ENCODE assay signal across 20 cellular contexts in genomic region chr6:125968493-125968892, GRCh38. TPM values are rescaled to one million over a fixed set of nuclear protein-coding genes. Genes with fewer than 3 reads are reported as not detected.
DNase-seq lines count a peak whose midpoint lies in the region; ATAC-seq and TF ChIP-seq lines count a peak whose summit lies in the region.
"Had no signal": no experiment of that assay in that cellular context is flagged by ENCODE, and none has a peak within 500 bp of the region (broad histone marks: within the 10 kb centered on the region; RNA-seq: fewer than 3 reads in every experiment).

No MANE protein-coding gene starts in this region.

- no peak for DNase-seq in stimulated activated naive CD8-positive, alpha-beta T cell treated with anti-CD3 and anti-CD28 coated beads, Interleukin-15, amount 100 ng/mL, for 72 hours
- DNase-seq in activated B cell treated with CpG ODN at 0.5 μM for 24 hours (no peak), posterior cingulate gyrus (no peak), right cardiac atrium (no peak), posterior vena cava (ENCODE audit: low spot score) (no peak), amniotic stem cell (lab: John Stamatoyannopoulos, UW) (no peak)
- DNase-seq: DND-41, GDM1, HFFc6, NCI-H1417 treated with DMSO at 0.1 percent for 48 hours, NCI-H2171 treated with DMSO at 0.1 percent for 48 hours, NCI-H446 treated with DMSO at 0.1 percent for 48 hours, PC-3, SW 1271 had no signal

- POLR2A ChIA-PET in activated B cell treated with CpG ODN at 0.5 μM for 24 hours (lab: Charles Lee) = interaction anchor here (1.0 to 1.2 kb wide), 2 partner anchors 11 to 12 kb away, joined by 3 to 5 read pairs; partner anchors contain the start of gene HINT3

- CTCF ChIA-PET in activated B cell treated with CpG ODN at 0.5 μM for 24 hours (lab: Charles Lee) = interaction anchor here (2.5 to 2.7 kb wide), 2 partner anchors 11 to 178 kb away, joined by 8 to 12 read pairs; partner anchors contain the start of genes HINT3 and NCOA7

- peaks cover 36% of the 10 kb centered on the region for H3K36me3 Mint-ChIP-seq in stimulated activated naive CD8-positive, alpha-beta T cell treated with anti-CD3 and anti-CD28 coated beads, Interleukin-15, Interleukin-2, amounts not matched to agents 100 ng/mL and 50 ng/mL, for 24 hours (ENCODE audit: low read depth)
- peaks cover 50% of the 10 kb centered on the region for H3K36me3 Mint-ChIP-seq in activated B cell treated with CpG ODN at 0.5 μM for 24 hours (ENCODE audit: low read depth)

- TF ChIP-seq CTCF in activated B cell treated with CpG ODN at 0.5 μM for 24 hours (IDR thresholded peaks at IDR 0.05) = no peak

- no peaks in the 10 kb centered on the region for H3K27me3 ChIP-seq in right cardiac atrium (ENCODE audit: control insufficient read depth, insufficient read depth)
- H3K27me3 ChIP-seq: SJSA1 had no signal

- peaks cover 20% of the 10 kb centered on the region for H3K4me1 Mint-ChIP-seq in stimulated activated naive CD8-positive, alpha-beta T cell treated with anti-CD3 and anti-CD28 coated beads, Interleukin-15, Interleukin-2, amounts not matched to agents 100 ng/mL and 50 ng/mL, for 24 hours (ENCODE audit: low read depth)
- peaks cover 27% of the 10 kb centered on the region for H3K4me1 Mint-ChIP-seq in stimulated activated naive CD8-positive, alpha-beta T cell treated with anti-CD3 and anti-CD28 coated beads, Interleukin-15, amount 100 ng/mL, for 72 hours
- H3K4me1 Mint-ChIP-seq in activated B cell treated with CpG ODN at 0.5 μM for 24 hours = peaks cover 38% of the 10 kb centered on the region

- peak overlapping the region; percentile 12 for H3K27ac Mint-ChIP-seq in stimulated activated naive CD8-positive, alpha-beta T cell treated with anti-CD3 and anti-CD28 coated beads, Interleukin-15, Interleukin-2, amounts not matched to agents 100 ng/mL and 50 ng/mL, for 24 hours
- H3K27ac Mint-ChIP-seq in stimulated activated naive CD8-positive, alpha-beta T cell treated with anti-CD3 and anti-CD28 coated beads, Interleukin-15, amount 100 ng/mL, for 72 hours = peak overlapping the region in 1 of 2 donors; percentile 44
- peak overlapping the region; percentile 3 for H3K27ac Mint-ChIP-seq in activated B cell treated with CpG ODN at 0.5 μM for 24 hours
- H3K27ac Mint-ChIP-seq: HFFc6 had no signal

- H3K27me3 Mint-ChIP-seq in stimulated activated naive CD8-positive, alpha-beta T cell treated with anti-CD3 and anti-CD28 coated beads, Interleukin-15, Interleukin-2, amounts not matched to agents 100 ng/mL and 50 ng/mL, for 24 hours = no peaks in the 10 kb centered on the region
- no peaks in the 10 kb centered on the region for H3K27me3 Mint-ChIP-seq in stimulated activated naive CD8-positive, alpha-beta T cell treated with anti-CD3 and anti-CD28 coated beads, Interleukin-15, amount 100 ng/mL, for 72 hours
- no peaks in the 10 kb centered on the region for H3K27me3 Mint-ChIP-seq in activated B cell treated with CpG ODN at 0.5 μM for 24 hours

- intact Hi-C loops in activated B cell treated with CpG ODN at 0.5 μM for 24 hours (cut with micrococcal nuclease) = no loop called here
- intact Hi-C loops in posterior cingulate gyrus (cut with DNase I) = no loop called here
- intact Hi-C loops in right cardiac atrium (cut with DNase I) = loop anchor here in 1 of 4 donors (10.0 kb wide), 1 partner anchor 664 kb away; the partner anchor contains the start of gene HDDC2
- intact Hi-C loops in posterior vena cava (cut with DNase I) = no loop called here

- no peak overlapping the region for H3K4me3 ChIP-seq in right cardiac atrium (ENCODE audit: low read length)
- H3K4me3 ChIP-seq: GM12878, SJSA1 had no signal

- WGBS in right cardiac atrium = 77% methylated on average over 2 of the region's 2 CpGs

- H3K9me3 Mint-ChIP-seq in stimulated activated naive CD8-positive, alpha-beta T cell treated with anti-CD3 and anti-CD28 coated beads, Interleukin-15, Interleukin-2, amounts not matched to agents 100 ng/mL and 50 ng/mL, for 24 hours = no peaks in the 10 kb centered on the region
- no peaks in the 10 kb centered on the region for H3K9me3 Mint-ChIP-seq in stimulated activated naive CD8-positive, alpha-beta T cell treated with anti-CD3 and anti-CD28 coated beads, Interleukin-15, amount 100 ng/mL, for 72 hours
- H3K9me3 Mint-ChIP-seq in activated B cell treated with CpG ODN at 0.5 μM for 24 hours = no peaks in the 10 kb centered on the region
- H3K9me3 Mint-ChIP-seq: HFFc6 had no signal

- H3K4me1 ChIP-seq in right cardiac atrium (ENCODE audit: control insufficient read depth, insufficient read depth, low read length) = no peaks in the 10 kb centered on the region
- H3K4me1 ChIP-seq: SJSA1 had no signal

- ATAC-seq in stimulated activated naive CD8-positive, alpha-beta T cell treated with anti-CD3 and anti-CD28 coated beads, Interleukin-15, amount 100 ng/mL, for 72 hours = no peak
- ATAC-seq in GM19397 (IDR thresholded peaks at IDR 0.05; ENCODE audit: unreplicated experiment) = peak; percentile 74
- ATAC-seq in activated B cell treated with CpG ODN at 0.5 μM for 24 hours (ENCODE audit: low read depth) = no peak
- ATAC-seq in right cardiac atrium = no peak
- ATAC-seq: PC-3 had no signal

- no peak overlapping the region for H3K4me3 Mint-ChIP-seq in stimulated activated naive CD8-positive, alpha-beta T cell treated with anti-CD3 and anti-CD28 coated beads, Interleukin-15, Interleukin-2, amounts not matched to agents 100 ng/mL and 50 ng/mL, for 24 hours
- no peak overlapping the region for H3K4me3 Mint-ChIP-seq in stimulated activated naive CD8-positive, alpha-beta T cell treated with anti-CD3 and anti-CD28 coated beads, Interleukin-15, amount 100 ng/mL, for 72 hours
- H3K4me3 Mint-ChIP-seq in activated B cell treated with CpG ODN at 0.5 μM for 24 hours = peak overlapping the region; percentile 28
- H3K4me3 Mint-ChIP-seq: HFFc6 had no signal

- H3K9me3 ChIP-seq in right cardiac atrium (ENCODE audit: control insufficient read depth, low read length) = no peaks in the 10 kb centered on the region
- H3K9me3 ChIP-seq: SJSA1 had no signal

- H3K27ac ChIP-seq in right cardiac atrium (ENCODE audit: low read length) = no peak overlapping the region
- H3K27ac ChIP-seq: 22Rv1, HL-60, SJSA1 had no signal

RNA-seq across cellular contexts. Expression of gene HINT3, which starts 11.9 kb away (rescaled TPM):
- 10.6 and 11.1 TPM in 2 replicates for total RNA-seq in activated B cell treated with CpG ODN at 0.5 μM for 24 hours
- 10 to 100 TPM; 27.4 to 31.0 (median 28.3) TPM for total RNA-seq in right cardiac atrium
- polyA plus RNA-seq in right cardiac atrium = 13.0 TPM
- total RNA-seq in posterior vena cava = 10 to 100 TPM; 22.5 to 28.4 TPM

RNA-seq across cellular contexts. Expression of gene TRMT11, which starts 17.8 kb away (rescaled TPM):
- total RNA-seq in activated B cell treated with CpG ODN at 0.5 μM for 24 hours (24.6 and 33.4 TPM in 2 replicates), right cardiac atrium (10 to 100 TPM; 12.0 to 15.6 (median 15.0) TPM), posterior vena cava (10 to 100 TPM; 19.8 to 22.4 TPM)
- 12.7 TPM for polyA plus RNA-seq in right cardiac atrium
